In genomic region chr12:38903596-38903995, GRCh38 we compare ENCODE assay signal across 12 cellular contexts. TPM values are rescaled to one million over a fixed set of nuclear protein-coding genes. Genes with fewer than 3 reads are reported as not detected.
A peak's percentile ranks its signal among the peaks of the same experiment; 100 is the strongest.
DNase-seq lines count a peak whose midpoint lies in the region; ATAC-seq and TF ChIP-seq lines count a peak whose summit lies in the region.
"Had no signal": no experiment of that assay in that cellular context is flagged by ENCODE, and none has a peak within 500 bp of the region (broad histone marks: within the 10 kb centered on the region; RNA-seq: fewer than 3 reads in every experiment).

No MANE protein-coding gene starts in this region.

- intact Hi-C loops in heart right ventricle (cut with DNase I): loop anchor here in 3 of 10 donors (10.0 kb wide), 2 partner anchors 229 to 239 kb away; no protein-coding TSS in a partner anchor
- intact Hi-C loops in Right ventricle myocardium superior (cut with DNase I): no loop called here
- intact Hi-C loops in upper lobe of right lung (cut with DNase I): no loop called here

- ATAC-seq in heart right ventricle (no peak), Right ventricle myocardium superior (ENCODE audit: poor library complexity) (no peak), upper lobe of right lung (no peak), HG02571 (IDR thresholded peaks at IDR 0.05; ENCODE audit: unreplicated experiment) (no peak), GM21528 (IDR thresholded peaks at IDR 0.05; ENCODE audit: low FRiP score, unreplicated experiment) (no peak)
- ATAC-seq in activated T-helper 17 cell treated with anti-CD3 and anti-CD28 coated beads, Interleukin-2, amount 50 U/mL, for 72 hours (replicated peaks): no peak

- TF ChIP-seq CTCF in heart right ventricle (IDR thresholded peaks at IDR 0.05) (no peak), upper lobe of right lung (IDR thresholded peaks at IDR 0.05) (no peak)

- H3K4me3 ChIP-seq in heart right ventricle: peak overlapping the region in 6 of 10 donors; percentile 64 to 90 (median 77)
- peak overlapping the region; percentile 68 for H3K4me3 ChIP-seq in mesodermal cell (ENCODE audit: extremely low read depth, insufficient read depth, low read length, poor library complexity, severe bottlenecking)
- H3K4me3 ChIP-seq in upper lobe of right lung: peak overlapping the region; percentile 85
- H3K4me3 ChIP-seq: lung had no signal

- H3K27me3 ChIP-seq in heart right ventricle (peaks cover 0 to 3% (median 0%) of the 10 kb centered on the region in 7 donors), upper lobe of right lung (no peaks in the 10 kb centered on the region)

- no peaks in the 10 kb centered on the region for H3K9me3 Mint-ChIP-seq in activated T-helper 17 cell treated with anti-CD3 and anti-CD28 coated beads, Interleukin-2, amount 50 U/mL, for 72 hours

- H3K4me1 ChIP-seq in heart right ventricle (peaks cover 0 to 36% (median 23%) of the 10 kb centered on the region in 9 donors), mesodermal cell (ENCODE audit: control insufficient read depth, insufficient read depth, low read length, poor library complexity, severe bottlenecking) (peaks cover 1% of the 10 kb centered on the region), upper lobe of right lung (peaks cover 14% of the 10 kb centered on the region)

- H3K27ac ChIP-seq in heart right ventricle (peak overlapping the region in 9 of 10 donors; percentile 90 to 98 (median 96)), mesodermal cell (ENCODE audit: low read depth, low read length, severe bottlenecking) (no peak overlapping the region), upper lobe of right lung (peak overlapping the region; percentile 95)
- H3K27ac ChIP-seq: C4-2B had no signal

- H3K9me3 ChIP-seq in heart right ventricle (peaks cover 0 to 3% (median 0%) of the 10 kb centered on the region in 11 donors), mesodermal cell (ENCODE audit: control insufficient read depth, low read length) (peaks cover 3% of the 10 kb centered on the region), upper lobe of right lung (no peaks in the 10 kb centered on the region)

- DNase-seq in heart right ventricle (no peak), Right ventricle myocardium superior (no peak), upper lobe of right lung (no peak), SW480 (ENCODE audit: low spot score) (no peak)
- DNase-seq: activated CD4-positive, alpha-beta T cell treated with anti-CD3 and anti-CD28 coated beads for 48 hours; Kasumi-1 had no signal

- H3K36me3 ChIP-seq in heart right ventricle (no peaks in the 10 kb centered on the region), mesodermal cell (ENCODE audit: control insufficient read depth, insufficient read depth, low read length) (no peaks in the 10 kb centered on the region), upper lobe of right lung (no peaks in the 10 kb centered on the region)

- peak overlapping the region; percentile 88 for H3K4me3 Mint-ChIP-seq in activated T-helper 17 cell treated with anti-CD3 and anti-CD28 coated beads, Interleukin-2, amount 50 U/mL, for 72 hours

- peaks cover 3% of the 10 kb centered on the region for H3K4me1 Mint-ChIP-seq in activated T-helper 17 cell treated with anti-CD3 and anti-CD28 coated beads, Interleukin-2, amount 50 U/mL, for 72 hours

- H3K27ac Mint-ChIP-seq in activated T-helper 17 cell treated with anti-CD3 and anti-CD28 coated beads, Interleukin-2, amount 50 U/mL, for 72 hours: peak overlapping the region; percentile 90

- no peaks in the 10 kb centered on the region for H3K36me3 Mint-ChIP-seq in activated T-helper 17 cell treated with anti-CD3 and anti-CD28 coated beads, Interleukin-2, amount 50 U/mL, for 72 hours (ENCODE audit: low read depth)

- 44 to 51% methylated on average over 3 of the region's 3 CpGs for WGBS in heart right ventricle, 2 donors
- 80 to 100% methylated on average over 1 of the region's 3 CpGs for whole genome bisulfite sequencing in mesodermal cell (ENCODE audit: insufficient coverage in 2 of 2), 2 experiments

- H3K27me3 Mint-ChIP-seq in activated T-helper 17 cell treated with anti-CD3 and anti-CD28 coated beads, Interleukin-2, amount 50 U/mL, for 72 hours: no peaks in the 10 kb centered on the region

RNA-seq across cellular contexts. Expression of gene CPNE8, which starts 1.8 kb away (rescaled TPM):
- total RNA-seq in heart right ventricle: 10 to 100 TPM in 1 of 10 donors, 1 to 10 TPM in 9; 2.5 to 14.3 (median 4.5) TPM
- 10 to 100 TPM in 1 of 2 donors, 1 to 10 TPM in 1; 3.2 to 14.9 TPM for polyA plus RNA-seq in heart right ventricle
- 10.7 TPM for total RNA-seq in Right ventricle myocardium superior
- total RNA-seq in activated T-helper 17 cell treated with anti-CD3 and anti-CD28 coated beads, Interleukin-2, amount 50 U/mL, for 72 hours: 1 to 10 TPM; 3.8 to 5.4 TPM
- 13.6 TPM for polyA plus RNA-seq in mesodermal cell (2013, experiment 1 of 2)
- 11.9 TPM for polyA plus RNA-seq in mesodermal cell (2013, experiment 2 of 2)
- 32.1 TPM for total RNA-seq in upper lobe of right lung
